Comparison of ENCODE assay signal across 9 cellular contexts in genomic region chr15:67176195-67176971, GRCh38.
DNase-seq lines count a peak whose midpoint lies in the region; ATAC-seq, FAIRE-seq and TF ChIP-seq lines count a peak whose summit lies in the region.
"Had no signal": no experiment of that assay in that cellular context is flagged by ENCODE, and none has a peak within 500 bp of the region (broad histone marks: within the 10 kb centered on the region; RNA-seq: fewer than 3 reads in every experiment).

No MANE protein-coding gene starts in this region.

- DNase-seq in A549 (ENCODE audit: low read depth in 1 of 2, low spot score in 1 of 2) (no peak), HT-29 (ENCODE audit: low spot score) (peak; percentile 44), body of pancreas (peak in 3 of 4 donors; percentile 43 to 77 (median 44)), HK-2 (ENCODE audit: unreplicated experiment) (no peak), left lobe of liver (ENCODE audit: low spot score) (no peak)
- DNase-seq: NCI-H526 treated with DMSO at 0.1 percent for 48 hours had no signal

- TF ChIP-seq RAD21 in A549 (conservative IDR thresholded peaks at IDR 0.05 in 1 of 2, IDR thresholded peaks at IDR 0.05 in 1 of 2): 0 out of 5 replicates have a peak, but pooled peaks of 1 of the 2 experiments have one; percentile 3

- WGBS in A549 (ENCODE audit: missing lambda C conversion rate): 69% methylated on average over 14 of the region's 14 CpGs
- WGBS in body of pancreas, 2 donors: 51 to 67% methylated on average over 13 to 14 of the region's 14 CpGs

- no peak for TF ChIP-seq EP300 in A549 (IDR thresholded peaks at IDR 0.05)

- H3K9me3 ChIP-seq in A549 (no peaks in the 10 kb centered on the region), body of pancreas (no peaks in the 10 kb centered on the region), muscle layer of colon (ENCODE audit: low read length) (no peaks in the 10 kb centered on the region)

- H3K4me2 ChIP-seq in A549: peak overlapping the region; percentile 65; the same call in 2 of the 3 replicates

- TF ChIP-seq POLR2A in A549 (IDR thresholded peaks at IDR 0.05; ENCODE audit: low read length) (no peak), body of pancreas (IDR thresholded peaks at IDR 0.05) (no peak)

- H3K27ac ChIP-seq in A549: peak overlapping the region; percentile 74 to 84; a peak in 5 of 6 replicates
- H3K27ac ChIP-seq in body of pancreas: peak overlapping the region in 1 of 4 donors; percentile 17
- H3K27ac ChIP-seq in muscle layer of colon (ENCODE audit: low read depth, low read length): peak overlapping the region; percentile 53

- POLR2A ChIA-PET in A549 (lab: Yijun Ruan, JAX): interaction anchor here (0.6 kb wide), 1 partner anchor 9 kb away, joined by 9 read pairs; no protein-coding TSS in a partner anchor

- FAIRE-seq in A549 (lab: Jason Lieb, UNC): no peak

- H3K4me3 ChIP-seq in A549: no peak overlapping the region
- no peak overlapping the region for H3K4me3 ChIP-seq in body of pancreas
- no peak overlapping the region for H3K4me3 ChIP-seq in muscle layer of colon (ENCODE audit: low read depth in 1 of 2, low read length in 2 of 2)

- no peak for TF ChIP-seq CTCF in A549 (IDR thresholded peaks at IDR 0.05)
- TF ChIP-seq CTCF in body of pancreas (IDR thresholded peaks at IDR 0.05): no peak

- H3K36me3 ChIP-seq in body of pancreas (replicated peaks in 1 of 2; ENCODE audit: insufficient read depth in 1 of 2, low read depth in 2 of 2) (no peaks in the 10 kb centered on the region), muscle layer of colon (ENCODE audit: insufficient read depth, low read length) (peaks cover 22% of the 10 kb centered on the region)

- no peaks in the 10 kb centered on the region for H3K27me3 ChIP-seq in body of pancreas
- no peaks in the 10 kb centered on the region for H3K27me3 ChIP-seq in muscle layer of colon (ENCODE audit: control insufficient read depth in 1 of 2, insufficient read depth in 2 of 2, low read length in 2 of 2)

- intact Hi-C loops in body of pancreas (cut with DNase I): no loop called here

- ATAC-seq in A549 (no peak), body of pancreas (no peak), HG03097 (IDR thresholded peaks at IDR 0.05; ENCODE audit: low FRiP score, unreplicated experiment) (no peak), HG02938 (IDR thresholded peaks at IDR 0.05; ENCODE audit: unreplicated experiment) (no peak), left lobe of liver (no peak)

- H3K4me1 ChIP-seq in A549 (peaks cover 96% of the 10 kb centered on the region), body of pancreas (peaks cover 15% of the 10 kb centered on the region), muscle layer of colon (ENCODE audit: insufficient read depth, low read length) (peaks cover 43% of the 10 kb centered on the region)

- CTCF ChIA-PET in A549 (lab: Yijun Ruan, JAX): interaction anchor here (1.2 to 2.5 kb wide), 6 partner anchors 10 to 230 kb away, joined by 3 to 7 read pairs (median 4); no protein-coding TSS in a partner anchor

- H3K9ac ChIP-seq in muscle layer of colon (ENCODE audit: low read length): peak overlapping the region; percentile 1

TF ChIP-seq in A549, 52 proteins besides CTCF, POLR2A, EP300 and RAD21:
- no peak for TF ChIP-seq HOXB13 (CRISPR knock-in tag; IDR thresholded peaks at IDR 0.05; ENCODE audit: low read depth)
- 0 out of 2 replicates have a peak, but pooled peaks have one; percentile 34 for TF ChIP-seq MAX (IDR thresholded peaks at IDR 0.05)
- 0 out of 2 replicates have a peak, but pooled peaks have one; percentile 20 for TF ChIP-seq FOSB (CRISPR knock-in tag; IDR thresholded peaks at IDR 0.05)

Comparison
In these comparisons a context has a peak if more than half of its experiments do, and no peak if none do; other contexts are left out.
1. DNase-seq: peak in HT-29 (single experiment) and body of pancreas (3 of 4); none in A549 (0 of 2), HK-2 (single experiment) and left lobe of liver (single experiment).